In the genomic region with DNA sequence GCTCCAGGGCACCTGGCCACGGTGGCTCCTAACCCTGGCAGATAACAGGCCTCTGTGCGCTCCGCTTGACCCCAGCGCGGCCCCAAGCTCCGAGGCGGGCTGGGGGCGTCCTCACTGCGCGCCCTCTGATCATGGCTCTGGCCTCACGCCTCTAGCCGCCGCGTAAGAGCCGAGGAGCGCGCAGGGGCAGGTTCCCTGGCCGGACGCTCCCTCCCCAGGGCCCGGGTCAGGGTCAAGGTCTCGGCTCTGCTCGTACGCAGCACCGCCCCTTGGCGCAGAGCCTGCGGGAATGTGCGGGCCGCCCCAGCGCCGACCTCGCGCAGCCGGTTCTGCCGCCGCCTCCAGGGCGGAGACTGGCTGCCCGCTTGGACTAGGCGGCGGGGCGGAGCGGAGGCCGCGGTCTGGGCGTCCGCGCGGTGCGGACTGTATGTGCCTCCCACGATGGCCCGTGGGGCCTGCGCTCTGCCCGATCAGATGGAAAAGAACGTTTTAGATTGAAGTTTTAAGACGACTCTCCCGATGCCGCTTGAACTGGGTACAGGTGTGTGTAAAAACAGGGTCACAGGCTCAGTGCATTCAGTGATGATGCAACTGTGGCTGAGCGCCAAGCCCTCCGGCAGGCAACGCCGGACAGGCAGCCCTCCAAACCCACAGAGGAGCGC, we compare ENCODE assay signal across 8 cellular contexts. TPM values are rescaled to one million over a fixed set of nuclear protein-coding genes. Genes with fewer than 3 reads are reported as not detected.
DNase-seq lines count a peak whose midpoint lies in the region; ATAC-seq and TF ChIP-seq lines count a peak whose summit lies in the region.

No MANE protein-coding gene starts in this region.

- H3K9me3 Mint-ChIP-seq in CD8-positive, alpha-beta T cell = no peaks in the 10 kb centered on the region

- H3K27ac ChIP-seq in CD8-positive, alpha-beta T cell (ENCODE audit: low read depth, low read length) = no peak overlapping the region
- H3K27ac ChIP-seq in right atrium auricular region = peak overlapping the region in 1 of 2 donors; percentile 38

- H3K4me3 ChIP-seq in CD8-positive, alpha-beta T cell (ENCODE audit: low read depth, low read length) = peak overlapping the region; percentile 37
- H3K4me3 ChIP-seq in right atrium auricular region = peak overlapping the region; percentile 38 to 59

- POLR2A ChIA-PET in CD8-positive, alpha-beta T cell (lab: Charles Lee) = no interaction called here

- DNase-seq in CD8-positive, alpha-beta T cell = no peak
- peak; percentile 17 for DNase-seq in NCI-H146 treated with DMSO at 0.1 percent for 48 hours (lab: John Stamatoyannopoulos, UW; ENCODE audit: unreplicated experiment)
- peak in 36 of 58 donors; percentile 1 to 67 (median 14) for DNase-seq in anterior cingulate cortex (lab: John Stamatoyannopoulos, UW)
- no peak for DNase-seq in right atrium auricular region (ENCODE audit: low spot score)
- peak; percentile 90 for DNase-seq in posterior vena cava (ENCODE audit: low spot score)
- DNase-seq in H4 (ENCODE audit: low spot score) = no peak

- no peaks in the 10 kb centered on the region for H3K9me3 ChIP-seq in CD8-positive, alpha-beta T cell (ENCODE audit: low read length)
- H3K9me3 ChIP-seq in right atrium auricular region = no peaks in the 10 kb centered on the region

- H3K27me3 Mint-ChIP-seq in CD8-positive, alpha-beta T cell (ENCODE audit: low read depth) = peaks cover 55% of the 10 kb centered on the region

- TF ChIP-seq CTCF in CD8-positive, alpha-beta T cell (IDR thresholded peaks at IDR 0.05) = no peak
- TF ChIP-seq CTCF in right atrium auricular region (IDR thresholded peaks at IDR 0.05) = no peak

- H3K27ac Mint-ChIP-seq in CD8-positive, alpha-beta T cell = no peak overlapping the region

- CTCF ChIA-PET in CD8-positive, alpha-beta T cell (lab: Charles Lee) = no interaction called here

- H3K4me1 ChIP-seq in CD8-positive, alpha-beta T cell (ENCODE audit: insufficient read depth, low read length) = peaks cover 20% of the 10 kb centered on the region
- peaks cover 0 to 23% of the 10 kb centered on the region in 2 donors for H3K4me1 ChIP-seq in right atrium auricular region

- ATAC-seq in CD8-positive, alpha-beta T cell = peak; percentile 6
- ATAC-seq in GM19324 (IDR thresholded peaks at IDR 0.05; ENCODE audit: low FRiP score, unreplicated experiment) (peak; percentile 53), HG03039 (IDR thresholded peaks at IDR 0.05; ENCODE audit: unreplicated experiment) (no peak)

- no peaks in the 10 kb centered on the region for H3K36me3 Mint-ChIP-seq in CD8-positive, alpha-beta T cell

- no peaks in the 10 kb centered on the region for H3K36me3 ChIP-seq in CD8-positive, alpha-beta T cell (ENCODE audit: insufficient read depth, low read length)
- no peaks in the 10 kb centered on the region for H3K36me3 ChIP-seq in right atrium auricular region

- intact Hi-C loops in CD8-positive, alpha-beta T cell (cut with DNase I, micrococcal nuclease) = no loop called here
- intact Hi-C loops in posterior vena cava (cut with DNase I) = loop anchor here in 1 of 2 donors (2.0 kb wide), 1 partner anchor 67 kb away; no protein-coding TSS in a partner anchor

- peaks cover 19% of the 10 kb centered on the region for H3K27me3 ChIP-seq in CD8-positive, alpha-beta T cell (ENCODE audit: insufficient read depth, low read length)
- no peaks in the 10 kb centered on the region for H3K27me3 ChIP-seq in right atrium auricular region

- H3K4me1 Mint-ChIP-seq in CD8-positive, alpha-beta T cell (ENCODE audit: low read depth) = peaks cover 26% of the 10 kb centered on the region

- peak overlapping the region; percentile 81 for H3K4me3 Mint-ChIP-seq in CD8-positive, alpha-beta T cell

RNA-seq across cellular contexts. Expression of a gene that starts 40.8 kb away (rescaled TPM):
- 1 to 10 TPM; 3.7 to 4.1 TPM for total RNA-seq in CD8-positive, alpha-beta T cell
- total RNA-seq in right atrium auricular region = 10 to 100 TPM; 13.2 to 14.2 TPM
- total RNA-seq in posterior vena cava = 10 to 100 TPM; 11.8 to 15.8 TPM
- 31.6 and 34.6 TPM in 2 replicates for total RNA-seq in H4 (2014; rRNA removed; shearing (Covaris generic))

RNA-seq across cellular contexts. Expression of a gene that starts 53.2 kb away (rescaled TPM):
- 10 to 100 TPM; 18.3 to 20.3 TPM for total RNA-seq in CD8-positive, alpha-beta T cell
- total RNA-seq in right atrium auricular region (10 to 100 TPM; 18.7 to 30.2 TPM), posterior vena cava (10 to 100 TPM; 27.0 to 31.1 TPM)
- 22.9 and 33.5 TPM in 2 replicates for total RNA-seq in H4 (2014; rRNA removed; shearing (Covaris generic))

RNA-seq across cellular contexts. Expression of a gene that starts 57.5 kb away (rescaled TPM):
- 10 to 100 TPM; 20.1 to 24.3 TPM for total RNA-seq in CD8-positive, alpha-beta T cell
- total RNA-seq in right atrium auricular region (1 to 10 TPM; 5.6 to 8.5 TPM), posterior vena cava (1 to 10 TPM; 5.0 to 6.8 TPM)
- 13.6 and 18.2 TPM in 2 replicates for total RNA-seq in H4 (2014; rRNA removed; shearing (Covaris generic))

Comparison
In these comparisons a context has a peak if more than half of its experiments do, and no peak if none do; other contexts are left out.
1. DNase-seq: peak in NCI-H146 treated with DMSO at 0.1 percent for 48 hours (single experiment), anterior cingulate cortex (36 of 58) and posterior vena cava (single experiment); none in CD8-positive, alpha-beta T cell (0 of 7), right atrium auricular region (single experiment) and H4 (single experiment).